28 cellular contexts compared by ENCODE assay signal in genomic region chr2:180872256-180872655, GRCh38.
DNase-seq lines count a peak whose midpoint lies in the region; ATAC-seq, FAIRE-seq and TF ChIP-seq lines count a peak whose summit lies in the region.
"Had no signal": no experiment of that assay in that cellular context is flagged by ENCODE, and none has a peak within 500 bp of the region (broad histone marks: within the 10 kb centered on the region; RNA-seq: fewer than 3 reads in every experiment).

No MANE protein-coding gene starts in this region.

- no peak for FAIRE-seq in astrocyte (lab: Jason Lieb, UNC)
- FAIRE-seq: GM12878 had no signal

- CTCF ChIA-PET in naive thymus-derived CD4-positive, alpha-beta T cell (lab: Charles Lee) = no interaction called here

- peaks cover 6% of the 10 kb centered on the region for H3K4me1 Mint-ChIP-seq in astrocyte (ENCODE audit: low read depth, unreplicated experiment)
- no peaks in the 10 kb centered on the region for H3K4me1 Mint-ChIP-seq in naive thymus-derived CD4-positive, alpha-beta T cell
- H3K4me1 Mint-ChIP-seq: activated CD4-positive, alpha-beta memory T cell treated with anti-CD3 and anti-CD28 coated beads, Interleukin-2, amount 10 ng/mL, durations not matched to agents 7 days and 5 days; activated naive CD8-positive, alpha-beta T cell treated with anti-CD3 and anti-CD28 coated beads for 36 hours; B cell; WTC11 had no signal

- intact Hi-C loops in naive thymus-derived CD4-positive, alpha-beta T cell (cut with micrococcal nuclease) = no loop called here

- no peaks in the 10 kb centered on the region for H3K27me3 Mint-ChIP-seq in astrocyte (ENCODE audit: low read depth, unreplicated experiment)
- peaks cover 3 to 61% (median 42%) of the 10 kb centered on the region in 5 donors for H3K27me3 Mint-ChIP-seq in naive thymus-derived CD4-positive, alpha-beta T cell

- DNase-seq in DMS 273 (lab: John Stamatoyannopoulos, UW; ENCODE audit: unreplicated experiment) = peak; percentile 31
- DNase-seq in DMS 273 treated with DMSO at 0.1 percent for 48 hours (lab: John Stamatoyannopoulos, UW) = no peak
- peak; percentile 75 for DNase-seq in astrocyte (ENCODE audit: low read depth)
- DNase-seq in fibroblast of the aortic adventitia (ENCODE audit: low read depth) = peak; percentile 9
- DNase-seq in stromal cell of bone marrow (ENCODE audit: low read depth) = peak; percentile 13
- DNase-seq in naive thymus-derived CD4-positive, alpha-beta T cell = no peak
- DNase-seq in nucleus accumbens (lab: John Stamatoyannopoulos, UW) = no peak
- DNase-seq: activated CD4-positive, alpha-beta memory T cell treated with anti-CD3 and anti-CD28 coated beads, Interleukin-2, amount 10 ng/mL, durations not matched to agents 7 days and 5 days; activated effector memory CD4-positive, alpha-beta T cell treated with Interleukin-2 at 50 U/mL for 16 hours; activated naive CD8-positive, alpha-beta T cell treated with anti-CD3 and anti-CD28 coated beads for 36 hours; body of pancreas; effector CD4-positive, alpha-beta T cell; H7; Kasumi-1; NCI-H1694 treated with DMSO at 0.1 percent for 48 hours; NCI-H2171 treated with DMSO at 0.1 percent for 48 hours; NCI-H526 treated with DMSO at 0.1 percent for 48 hours; psoas muscle; T-helper 9 cell had no signal

- no peaks in the 10 kb centered on the region for H3K4me1 ChIP-seq in astrocyte (ENCODE audit: insufficient read depth, low read length)
- no peaks in the 10 kb centered on the region for H3K4me1 ChIP-seq in naive thymus-derived CD4-positive, alpha-beta T cell (ENCODE audit: control insufficient read depth in 2 of 2, insufficient read depth in 2 of 2, low read length in 2 of 2)
- H3K4me1 ChIP-seq: body of pancreas, psoas muscle had no signal

- ATAC-seq in naive thymus-derived CD4-positive, alpha-beta T cell = no peak
- no peak for ATAC-seq in HG02970 (IDR thresholded peaks at IDR 0.05; ENCODE audit: low FRiP score, unreplicated experiment)
- ATAC-seq: body of pancreas, GM12878, WTC11 had no signal

- TF ChIP-seq CTCF in astrocyte (IDR thresholded peaks at IDR 0.05; ENCODE audit: insufficient read depth, low read depth, low read length) (no peak), fibroblast of the aortic adventitia (IDR thresholded peaks at IDR 0.05; ENCODE audit: insufficient read depth, low read length) (no peak)

- H3K79me2 ChIP-seq in astrocyte (ENCODE audit: insufficient read depth, low read length) = no peaks in the 10 kb centered on the region

- H3K9ac ChIP-seq in astrocyte (ENCODE audit: low read length) = no peak overlapping the region

- no peak overlapping the region for H3K27ac ChIP-seq in astrocyte (ENCODE audit: low read depth, low read length)
- no peak overlapping the region for H3K27ac ChIP-seq in naive thymus-derived CD4-positive, alpha-beta T cell (ENCODE audit: low read depth, low read length)
- H3K27ac ChIP-seq: 22Rv1, body of pancreas, epithelial cell of prostate, neutrophil, psoas muscle, RWPE1, SK-N-MC had no signal

- no peaks in the 10 kb centered on the region for H4K20me1 ChIP-seq in astrocyte (ENCODE audit: insufficient read depth, low read length)

- H3K36me3 ChIP-seq in astrocyte (ENCODE audit: insufficient read depth, low read length) = no peaks in the 10 kb centered on the region
- no peaks in the 10 kb centered on the region for H3K36me3 ChIP-seq in naive thymus-derived CD4-positive, alpha-beta T cell (ENCODE audit: control insufficient read depth in 2 of 3, insufficient read depth in 3 of 3, low read length in 3 of 3)
- H3K36me3 ChIP-seq: neutrophil had no signal

- POLR2A ChIA-PET in naive thymus-derived CD4-positive, alpha-beta T cell (lab: Charles Lee) = no interaction called here

- H3K27ac Mint-ChIP-seq in astrocyte (ENCODE audit: unreplicated experiment) = no peak overlapping the region
- H3K27ac Mint-ChIP-seq in naive thymus-derived CD4-positive, alpha-beta T cell = no peak overlapping the region
- H3K27ac Mint-ChIP-seq: activated CD4-positive, alpha-beta memory T cell treated with anti-CD3 and anti-CD28 coated beads, Interleukin-2, amount 10 ng/mL, durations not matched to agents 7 days and 5 days; activated naive CD8-positive, alpha-beta T cell treated with anti-CD3 and anti-CD28 coated beads for 36 hours; B cell; WTC11 had no signal

- H3K9me3 Mint-ChIP-seq in astrocyte (ENCODE audit: unreplicated experiment) = no peaks in the 10 kb centered on the region
- peaks cover 0 to 7% (median 3%) of the 10 kb centered on the region in 11 donors for H3K9me3 Mint-ChIP-seq in naive thymus-derived CD4-positive, alpha-beta T cell
- H3K9me3 Mint-ChIP-seq: activated CD4-positive, alpha-beta memory T cell treated with anti-CD3 and anti-CD28 coated beads, Interleukin-2, amount 10 ng/mL, durations not matched to agents 7 days and 5 days; activated naive CD8-positive, alpha-beta T cell treated with anti-CD3 and anti-CD28 coated beads for 36 hours had no signal

- no peak overlapping the region for H3K4me2 ChIP-seq in astrocyte (ENCODE audit: low read length)

- H3K27me3 ChIP-seq in astrocyte (ENCODE audit: insufficient read depth, low read length) = no peaks in the 10 kb centered on the region
- H3K27me3 ChIP-seq in naive thymus-derived CD4-positive, alpha-beta T cell (ENCODE audit: control insufficient read depth in 2 of 2, insufficient read depth in 2 of 2, low read length in 2 of 2) = no peaks in the 10 kb centered on the region
- H3K27me3 ChIP-seq: body of pancreas, neutrophil had no signal

- no peak overlapping the region for H3K4me3 ChIP-seq in astrocyte (ENCODE audit: insufficient read depth, low read depth, low read length)
- H3K4me3 ChIP-seq in fibroblast of the aortic adventitia (ENCODE audit: low read depth, low read length) = no peak overlapping the region
- H3K4me3 ChIP-seq in naive thymus-derived CD4-positive, alpha-beta T cell (ENCODE audit: low read length) = no peak overlapping the region
- H3K4me3 ChIP-seq: body of pancreas, GM12878, psoas muscle, SK-N-MC had no signal

- H2AFZ ChIP-seq in astrocyte (ENCODE audit: low read depth, low read length) = no peak overlapping the region

- H3K9me3 ChIP-seq in astrocyte (ENCODE audit: insufficient read depth, low read depth, low read length) = no peaks in the 10 kb centered on the region
- no peaks in the 10 kb centered on the region for H3K9me3 ChIP-seq in naive thymus-derived CD4-positive, alpha-beta T cell (ENCODE audit: control insufficient read depth in 2 of 3, low read length in 3 of 3)
- H3K9me3 ChIP-seq: body of pancreas, neutrophil had no signal

- no peaks in the 10 kb centered on the region for H3K36me3 Mint-ChIP-seq in astrocyte (ENCODE audit: low read depth, unreplicated experiment)
- H3K36me3 Mint-ChIP-seq in naive thymus-derived CD4-positive, alpha-beta T cell = peaks cover 0 to 4% (median 0%) of the 10 kb centered on the region in 5 donors
- H3K36me3 Mint-ChIP-seq: activated naive CD8-positive, alpha-beta T cell treated with anti-CD3 and anti-CD28 coated beads for 36 hours; WTC11 had no signal

- H3K4me3 Mint-ChIP-seq in astrocyte (ENCODE audit: unreplicated experiment) = no peak overlapping the region
- no peak overlapping the region for H3K4me3 Mint-ChIP-seq in naive thymus-derived CD4-positive, alpha-beta T cell
- H3K4me3 Mint-ChIP-seq: activated CD4-positive, alpha-beta memory T cell treated with anti-CD3 and anti-CD28 coated beads, Interleukin-2, amount 10 ng/mL, durations not matched to agents 7 days and 5 days; activated naive CD8-positive, alpha-beta T cell treated with anti-CD3 and anti-CD28 coated beads for 36 hours; B cell; WTC11 had no signal

Comparison
In these comparisons a context has a peak if more than half of its experiments do, and no peak if none do; other contexts are left out.
1. DNase-seq: peak in DMS 273 (single experiment), astrocyte (single experiment), fibroblast of the aortic adventitia (single experiment) and stromal cell of bone marrow (single experiment); none in DMS 273 treated with DMSO at 0.1 percent for 48 hours (single experiment), naive thymus-derived CD4-positive, alpha-beta T cell (0 of 9) and nucleus accumbens (0 of 56).